ENCODE assay signal across 12 cellular contexts in genomic region chr1:205536759-205537361, GRCh38. TPM values are rescaled to one million over a fixed set of nuclear protein-coding genes. Genes with fewer than 3 reads are reported as not detected.
A peak's percentile ranks its signal among the peaks of the same experiment; 100 is the strongest.
DNase-seq lines count a peak whose midpoint lies in the region; TF ChIP-seq lines count a peak whose summit lies in the region.
"Had no signal": no experiment of that assay in that cellular context is flagged by ENCODE, and none has a peak within 500 bp of the region (broad histone marks: within the 10 kb centered on the region; RNA-seq: fewer than 3 reads in every experiment).

No MANE protein-coding gene starts in this region.

- H3K27ac ChIP-seq in BLaER1, result no peak overlapping the region
- no peak overlapping the region for H3K27ac ChIP-seq in osteoblast (ENCODE audit: low read depth, low read length)
- H3K27ac ChIP-seq in CD4-positive, alpha-beta memory T cell (ENCODE audit: low read depth, low read length), result no peak overlapping the region
- H3K27ac ChIP-seq: brain microvascular endothelial cell, RWPE1 had no signal

- DNase-seq in LoVo (ENCODE audit: low spot score), result peak; percentile 25
- DNase-seq in ecto neural progenitor cell (ENCODE audit: low spot score), result peak; percentile 18
- DNase-seq in osteoblast (ENCODE audit: insufficient read length, low spot score, missing footprints), result peak; percentile 42
- DNase-seq in CD4-positive, alpha-beta memory T cell, result no peak
- no peak for DNase-seq in NCI-H1417 treated with DMSO at 0.1 percent for 48 hours (lab: John Stamatoyannopoulos, UW)
- DNase-seq in NCI-H748 (lab: John Stamatoyannopoulos, UW; ENCODE audit: unreplicated experiment), result no peak
- DNase-seq in GDM1 (lab: John Stamatoyannopoulos, UW), result no peak
- DNase-seq: brain microvascular endothelial cell; NCI-H1105 treated with DMSO at 0.1 percent for 48 hours; stimulated activated CD4-positive, alpha-beta T cell treated with anti-CD3 and anti-CD28 coated beads, Interleukin-12 subunit alpha, Interleukin-12 subunit beta, amount 100 ng/mL, for 4 hours had no signal

- POLR2A ChIA-PET in CD4-positive, alpha-beta memory T cell (lab: Charles Lee; ENCODE audit: partially characterized antibody), result no interaction called here

- H3K36me3 ChIP-seq in BLaER1, result peaks cover 4% of the 10 kb centered on the region; the same call in 1 of the 2 replicates
- H3K36me3 ChIP-seq in osteoblast (ENCODE audit: insufficient read depth, low read length), result no peaks in the 10 kb centered on the region
- H3K36me3 ChIP-seq in CD4-positive, alpha-beta memory T cell (ENCODE audit: insufficient read depth, low read length), result no peaks in the 10 kb centered on the region
- H3K36me3 ChIP-seq: brain microvascular endothelial cell had no signal

- TF ChIP-seq CTCF in osteoblast (IDR thresholded peaks at IDR 0.05; ENCODE audit: extremely low read depth, low read depth, low read length), result no peak

- H3K27me3 Mint-ChIP-seq in CD4-positive, alpha-beta memory T cell, result peaks cover 1 to 18% of the 10 kb centered on the region in 2 donors

- H3K27ac Mint-ChIP-seq in CD4-positive, alpha-beta memory T cell, result peak overlapping the region in 1 of 7 donors; percentile 37

- no peaks in the 10 kb centered on the region for H3K36me3 Mint-ChIP-seq in CD4-positive, alpha-beta memory T cell

- no peaks in the 10 kb centered on the region for H3K79me2 ChIP-seq in osteoblast (ENCODE audit: insufficient read depth, low read length)

- H3K9ac ChIP-seq in BLaER1, result no peak overlapping the region

- H3K4me1 Mint-ChIP-seq in CD4-positive, alpha-beta memory T cell, result peaks cover 0 to 5% (median 2%) of the 10 kb centered on the region in 4 donors

- intact Hi-C loops in CD4-positive, alpha-beta memory T cell (cut with micrococcal nuclease), result no loop called here

- H4K20me1 ChIP-seq in BLaER1 (no peaks in the 10 kb centered on the region), osteoblast (ENCODE audit: insufficient read depth, low read length) (no peaks in the 10 kb centered on the region)

- no peak overlapping the region for H3K4me3 Mint-ChIP-seq in CD4-positive, alpha-beta memory T cell

- H3K27me3 ChIP-seq in BLaER1 (no peaks in the 10 kb centered on the region), osteoblast (ENCODE audit: insufficient read depth, low read length) (peaks cover 19% of the 10 kb centered on the region)
- no peaks in the 10 kb centered on the region for H3K27me3 ChIP-seq in CD4-positive, alpha-beta memory T cell (ENCODE audit: insufficient read depth, low read length)

- H3K4me1 ChIP-seq in BLaER1 (peaks cover 13% of the 10 kb centered on the region), osteoblast (ENCODE audit: insufficient read depth, low read length) (peaks cover 3% of the 10 kb centered on the region)
- H3K4me1 ChIP-seq in CD4-positive, alpha-beta memory T cell (ENCODE audit: insufficient read depth, low read length), result no peaks in the 10 kb centered on the region

- no peaks in the 10 kb centered on the region for H3K9me3 Mint-ChIP-seq in CD4-positive, alpha-beta memory T cell

- no peak overlapping the region for H2AFZ ChIP-seq in osteoblast (ENCODE audit: low read length)

- H3K4me2 ChIP-seq in BLaER1 (peak overlapping the region; percentile 32), osteoblast (ENCODE audit: insufficient read depth, low read length) (no peak overlapping the region)

- CTCF ChIA-PET in CD4-positive, alpha-beta memory T cell (lab: Charles Lee; ENCODE audit: partially characterized antibody), result interaction anchor here (0.7 to 5.7 kb wide), 3 partner anchors 8 to 121 kb away, joined by 3 to 28 read pairs (median 3); no protein-coding TSS in a partner anchor

- H3K4me3 ChIP-seq in BLaER1 (no peak overlapping the region), osteoblast (ENCODE audit: insufficient read depth, low read length) (no peak overlapping the region)
- no peak overlapping the region for H3K4me3 ChIP-seq in CD4-positive, alpha-beta memory T cell (ENCODE audit: low read length in 2 of 2)

- H3K9me3 ChIP-seq in BLaER1 (no peaks in the 10 kb centered on the region), osteoblast (ENCODE audit: low read depth, low read length) (no peaks in the 10 kb centered on the region)
- no peaks in the 10 kb centered on the region for H3K9me3 ChIP-seq in CD4-positive, alpha-beta memory T cell (ENCODE audit: control insufficient read depth in 1 of 2, low read length in 2 of 2)

RNA-seq across cellular contexts. Expression of gene CDK18, which starts 32.4 kb away (rescaled TPM):
- 0.29 and 0.72 TPM in 2 replicates for total RNA-seq in osteoblast
- 1 to 10 TPM in 1 of 2 experiments, under 1 TPM in 1; 0.78 to 1.3 TPM for total RNA-seq in CD4-positive, alpha-beta memory T cell
- under 1 TPM; 0.25 to 0.76 TPM for polyA plus RNA-seq in CD4-positive, alpha-beta memory T cell

Comparison
In these comparisons a context has a peak if more than half of its experiments do, and no peak if none do; other contexts are left out.
1. DNase-seq: peak in LoVo (single experiment), ecto neural progenitor cell (single experiment) and osteoblast (single experiment); none in CD4-positive, alpha-beta memory T cell (0 of 5), NCI-H1417 treated with DMSO at 0.1 percent for 48 hours (single experiment), NCI-H748 (single experiment) and GDM1 (single experiment).